In the genomic region with DNA sequence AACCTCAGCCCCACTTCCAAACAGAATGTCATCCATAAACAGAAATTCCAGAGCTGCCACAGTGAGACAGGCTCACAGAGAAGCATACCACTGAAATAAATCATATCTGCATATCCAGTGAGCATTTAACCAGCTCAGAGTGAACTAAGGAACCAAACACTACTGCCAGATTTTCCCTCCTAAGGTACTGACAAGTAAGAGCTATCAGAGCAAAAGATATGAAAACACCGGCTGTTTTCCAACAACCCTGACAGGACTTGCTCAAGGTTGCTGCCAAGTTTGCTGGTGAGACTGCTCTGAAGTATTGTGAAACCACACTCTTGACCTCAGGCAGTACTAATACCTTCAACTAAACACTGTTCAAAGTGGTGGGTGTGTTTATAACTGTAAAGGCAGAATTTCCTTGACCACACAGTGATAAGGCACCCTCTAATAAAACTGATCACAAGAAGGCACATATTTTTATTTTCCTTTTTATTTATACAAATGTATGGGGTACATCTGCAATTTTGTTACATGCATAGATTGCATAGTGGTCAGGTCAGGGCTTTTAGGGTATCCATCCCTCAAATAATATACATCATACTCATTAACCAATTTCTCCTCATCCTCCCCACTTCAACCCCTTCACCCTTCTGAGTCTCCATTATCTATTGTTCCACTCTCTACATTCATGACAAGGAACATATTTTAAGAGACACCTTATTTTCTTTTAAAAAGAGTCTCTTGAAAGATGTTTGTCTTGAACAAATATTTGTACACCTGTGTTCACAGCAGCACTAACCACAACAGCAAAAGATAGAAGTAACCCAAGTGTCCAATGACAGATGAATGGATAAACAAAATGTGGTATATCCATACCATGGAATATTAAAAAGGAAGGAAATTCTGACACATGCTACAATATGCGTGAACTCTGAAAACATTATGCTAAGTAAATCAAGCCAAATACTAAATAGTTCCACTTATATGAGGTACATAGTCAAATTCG, we compare ENCODE assay signal across 8 cellular contexts. TPM values are rescaled to one million over a fixed set of nuclear protein-coding genes. Genes with fewer than 3 reads are reported as not detected.
DNase-seq lines count a peak whose midpoint lies in the region; ATAC-seq and TF ChIP-seq lines count a peak whose summit lies in the region.

No MANE protein-coding gene starts in this region.

- H3K9me3 Mint-ChIP-seq in activated naive CD8-positive, alpha-beta T cell treated with anti-CD3 and anti-CD28 coated beads for 36 hours = no peaks in the 10 kb centered on the region

- WGBS in stomach, 5 donors = 57 to 63% (median 60%) methylated on average over 3 of the region's 3 CpGs

- peak; percentile 84 for DNase-seq in GM04504 (ENCODE audit: low read depth)
- DNase-seq in HT1080 (ENCODE audit: low read depth) = peak; percentile 88
- no peak for DNase-seq in activated naive CD8-positive, alpha-beta T cell treated with anti-CD3 and anti-CD28 coated beads for 36 hours
- peak; percentile 62 for DNase-seq in hepatic stellate cell (ENCODE audit: low spot score)
- DNase-seq in stomach = peak; percentile 69
- DNase-seq in iPS-NIHi11 (ENCODE audit: low spot score) = no peak
- no peak for DNase-seq in activated CD4-positive, alpha-beta T cell treated with anti-CD3 and anti-CD28 coated beads, Interleukin-2, amount 50 U/mL, for 1 hour

- TF ChIP-seq POLR2A in stomach (IDR thresholded peaks at IDR 0.05) = no peak

- H3K4me3 ChIP-seq in stomach = no peak overlapping the region

- no peak for TF ChIP-seq CTCF in stomach (IDR thresholded peaks at IDR 0.05)

- H3K27ac Mint-ChIP-seq in activated naive CD8-positive, alpha-beta T cell treated with anti-CD3 and anti-CD28 coated beads for 36 hours = peak overlapping the region; percentile 5

- peak overlapping the region; percentile 58 to 80 (median 78) for H3K27ac ChIP-seq in stomach

- no peaks in the 10 kb centered on the region for H3K9me3 ChIP-seq in stomach

- no peaks in the 10 kb centered on the region for H3K27me3 Mint-ChIP-seq in activated naive CD8-positive, alpha-beta T cell treated with anti-CD3 and anti-CD28 coated beads for 36 hours

- intact Hi-C loops in stomach (cut with DNase I; ENCODE audit: low total_unique reads) = no loop called here

- peaks cover 4% of the 10 kb centered on the region for H3K36me3 Mint-ChIP-seq in activated naive CD8-positive, alpha-beta T cell treated with anti-CD3 and anti-CD28 coated beads for 36 hours

- no peaks in the 10 kb centered on the region for H3K36me3 ChIP-seq in stomach

- no peak overlapping the region for H3K4me3 Mint-ChIP-seq in activated naive CD8-positive, alpha-beta T cell treated with anti-CD3 and anti-CD28 coated beads for 36 hours

- peaks cover 56% of the 10 kb centered on the region for H3K4me1 Mint-ChIP-seq in activated naive CD8-positive, alpha-beta T cell treated with anti-CD3 and anti-CD28 coated beads for 36 hours

- no peaks in the 10 kb centered on the region for H3K27me3 ChIP-seq in stomach

- no peak for TF ChIP-seq EP300 in stomach (IDR thresholded peaks at IDR 0.05)

- ATAC-seq in GM21515 (IDR thresholded peaks at IDR 0.05; ENCODE audit: unreplicated experiment) = peak; percentile 74

- H3K4me1 ChIP-seq in stomach = peaks cover 50 to 89% (median 65%) of the 10 kb centered on the region in 4 donors

RNA-seq across cellular contexts. Expression of gene SGMS1, which starts 18.2 kb away (rescaled TPM):
- 36.1 and 54.7 TPM in 2 replicates for total RNA-seq in HT1080 (2014; rRNA removed; shearing (Covaris generic))
- polyA plus RNA-seq in HT1080 (2015; cell fraction: cytosol; rRNA removed) = 19.3 and 23.0 TPM in 2 replicates
- 14.7 and 20.5 TPM in 2 replicates for polyA plus RNA-seq in HT1080 (2015; cell fraction: nucleus; rRNA removed)
- 10 to 100 TPM in 1 of 2 experiments, 1 to 10 TPM in 1; 9.8 to 11.3 TPM for total RNA-seq in activated naive CD8-positive, alpha-beta T cell treated with anti-CD3 and anti-CD28 coated beads for 36 hours
- total RNA-seq in stomach = 100 to 1,000 TPM in 2 of 5 donors, 10 to 100 TPM in 3; 24.6 to 229 (median 75.5) TPM
- 1 to 10 TPM; 6.2 to 7.8 (median 7.0) TPM for polyA plus RNA-seq in stomach

Comparison
In these comparisons a context has a peak if more than half of its experiments do, and no peak if none do; other contexts are left out.
1. DNase-seq: peak in GM04504 (single experiment), HT1080 (single experiment), hepatic stellate cell (single experiment) and stomach (single experiment); none in activated naive CD8-positive, alpha-beta T cell treated with anti-CD3 and anti-CD28 coated beads for 36 hours (single experiment), iPS-NIHi11 (single experiment) and activated CD4-positive, alpha-beta T cell treated with anti-CD3 and anti-CD28 coated beads, Interleukin-2, amount 50 U/mL, for 1 hour (single experiment).